15 cellular contexts compared by ENCODE assay signal in genomic region chr6:20379231-20379630, GRCh38.
"Had no signal": no experiment of that assay in that cellular context is flagged by ENCODE, and none has a peak within 500 bp of the region (broad histone marks: within the 10 kb centered on the region; RNA-seq: fewer than 3 reads in every experiment).

No MANE protein-coding gene starts in this region.

- H3K4me3 Mint-ChIP-seq: activated CD8-positive, alpha-beta T cell treated with anti-CD3 and anti-CD28 coated beads for 36 hours; activated naive CD4-positive, alpha-beta T cell treated with anti-CD3 and anti-CD28 coated beads, Interleukin-2, amount 50 U/mL, for 24 hours; activated T-cell treated with anti-CD3 and anti-CD28 coated beads, Interleukin-2, amount 50 U/mL, for 4 hours; naive B cell; stimulated activated naive B cell treated with anti-CD40 and anti-IgM and Interleukin-4, amounts not matched to agents 10 μg/mL and 1 μg/mL and 100 μg/mL, for 72 hours had no signal

- H3K27me3 ChIP-seq: adrenal gland, cardiac muscle cell, thyroid gland had no signal

- H3K27ac ChIP-seq: adrenal gland, cardiac muscle cell, thyroid gland had no signal

- H3K4me3 ChIP-seq: adrenal gland, cardiac muscle cell, thyroid gland had no signal

- H3K27me3 Mint-ChIP-seq: activated CD8-positive, alpha-beta T cell treated with anti-CD3 and anti-CD28 coated beads for 36 hours; activated naive CD4-positive, alpha-beta T cell treated with anti-CD3 and anti-CD28 coated beads, Interleukin-2, amount 50 U/mL, for 24 hours; stimulated activated naive B cell treated with anti-CD40 and anti-IgM and Interleukin-4, amounts not matched to agents 10 μg/mL and 1 μg/mL and 100 μg/mL, for 72 hours had no signal

- ATAC-seq: activated CD8-positive, alpha-beta T cell treated with anti-CD3 and anti-CD28 coated beads for 36 hours; activated T-cell treated with anti-CD3 and anti-CD28 coated beads, Interleukin-2, amount 50 U/mL, for 4 hours; left lobe of liver; stimulated activated naive B cell treated with anti-CD40 and anti-IgM and Interleukin-4, amounts not matched to agents 10 μg/mL and 1 μg/mL and 100 μg/mL, for 72 hours had no signal

- H3K27ac Mint-ChIP-seq: activated CD8-positive, alpha-beta T cell treated with anti-CD3 and anti-CD28 coated beads for 36 hours; stimulated activated naive B cell treated with anti-CD40 and anti-IgM and Interleukin-4, amounts not matched to agents 10 μg/mL and 1 μg/mL and 100 μg/mL, for 72 hours had no signal

- FAIRE-seq: keratinocyte had no signal

- H3K4me1 ChIP-seq: adrenal gland, thyroid gland had no signal

- H3K9me3 Mint-ChIP-seq: activated CD8-positive, alpha-beta T cell treated with anti-CD3 and anti-CD28 coated beads for 36 hours; activated naive CD4-positive, alpha-beta T cell treated with anti-CD3 and anti-CD28 coated beads, Interleukin-2, amount 50 U/mL, for 24 hours; activated T-cell treated with anti-CD3 and anti-CD28 coated beads, Interleukin-2, amount 50 U/mL, for 4 hours; naive B cell; stimulated activated naive B cell treated with anti-CD40 and anti-IgM and Interleukin-4, amounts not matched to agents 10 μg/mL and 1 μg/mL and 100 μg/mL, for 72 hours had no signal

- H3K9me3 ChIP-seq: adrenal gland, thyroid gland had no signal

- DNase-seq: activated CD4-positive, alpha-beta T cell treated with anti-CD3 and anti-CD28 coated beads for 4 hours; activated CD8-positive, alpha-beta T cell treated with anti-CD3 and anti-CD28 coated beads for 36 hours; activated effector memory CD4-positive, alpha-beta T cell treated with Interleukin-2 at 50 U/mL for 16 hours; activated T-cell treated with anti-CD3 and anti-CD28 coated beads, Interleukin-2, amount 50 U/mL, for 4 hours; adrenal gland; hippocampal formation; mammary epithelial cell; naive B cell; stimulated activated CD4-positive, alpha-beta T cell treated with anti-CD3 and anti-CD28 coated beads, Interleukin-4, amount 100 ng/mL, for 1 hour; stimulated activated naive B cell treated with anti-CD40 and anti-IgM and Interleukin-4, amounts not matched to agents 10 μg/mL and 1 μg/mL and 100 μg/mL, for 72 hours; thyroid gland had no signal

- H3K36me3 ChIP-seq: adrenal gland, cardiac muscle cell, thyroid gland had no signal
